ENCODE assay signal across 8 cellular contexts in the genomic region with DNA sequence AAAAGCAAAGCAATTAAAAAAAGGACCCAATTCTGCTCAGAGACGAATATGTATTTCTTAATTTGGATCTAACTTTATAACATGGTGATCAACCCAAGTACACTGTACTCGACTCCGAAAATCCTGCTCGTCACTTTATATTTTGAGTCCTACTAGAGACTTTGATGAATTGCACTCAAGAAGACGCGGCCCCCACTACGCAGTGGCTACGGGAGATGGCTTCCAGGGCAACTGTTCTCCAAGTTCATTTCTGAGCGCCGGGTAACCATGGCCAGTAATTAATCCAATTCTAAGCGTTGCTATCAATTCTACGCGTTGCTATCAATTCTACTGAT. TPM values are rescaled to one million over a fixed set of nuclear protein-coding genes. Genes with fewer than 3 reads are reported as not detected.
DNase-seq lines count a peak whose midpoint lies in the region; ATAC-seq, FAIRE-seq and TF ChIP-seq lines count a peak whose summit lies in the region.

No MANE protein-coding gene starts in this region.

- intact Hi-C loops in prostate gland (cut with DNase I) = no loop called here

- no peaks in the 10 kb centered on the region for H3K36me3 ChIP-seq in prostate gland

- H3K4me1 Mint-ChIP-seq in IgD-negative memory B cell (peaks cover 15 to 21% (median 19%) of the 10 kb centered on the region in 3 donors), glutamatergic neuron (ENCODE audit: low read depth, unreplicated experiment) (peaks cover 7% of the 10 kb centered on the region)
- H3K4me1 Mint-ChIP-seq in activated T-cell treated with anti-CD3 and anti-CD28 coated beads, Interleukin-2, amount 50 U/mL, for 72 hours (ENCODE audit: low read depth) = peaks cover 18% of the 10 kb centered on the region

- H3K36me3 Mint-ChIP-seq in IgD-negative memory B cell (peaks cover 2% of the 10 kb centered on the region), glutamatergic neuron (ENCODE audit: unreplicated experiment) (no peaks in the 10 kb centered on the region)
- H3K36me3 Mint-ChIP-seq in activated T-cell treated with anti-CD3 and anti-CD28 coated beads, Interleukin-2, amount 50 U/mL, for 72 hours (ENCODE audit: insufficient read depth in 2 of 2) = peaks cover 8 to 12% of the 10 kb centered on the region in 2 donors

- H3K4me3 ChIP-seq in prostate gland = peak overlapping the region; percentile 88 to 92

- DNase-seq in activated T-cell treated with anti-CD3 and anti-CD28 coated beads, Interleukin-2, amount 50 U/mL, for 72 hours = peak; percentile 23 to 27
- peak; percentile 32 for DNase-seq in glutamatergic neuron
- DNase-seq in prostate gland (ENCODE audit: low spot score) = no peak
- no peak for DNase-seq in cerebellar nuclear complex (lab: John Stamatoyannopoulos, UW)
- DNase-seq in RCC 7860 (ENCODE audit: low spot score) = no peak

- peak overlapping the region; percentile 85 to 100 (median 97) for H3K27ac Mint-ChIP-seq in IgD-negative memory B cell
- peak overlapping the region; percentile 99 for H3K27ac Mint-ChIP-seq in activated T-cell treated with anti-CD3 and anti-CD28 coated beads, Interleukin-2, amount 50 U/mL, for 72 hours
- peak overlapping the region; percentile 99 for H3K27ac Mint-ChIP-seq in glutamatergic neuron (ENCODE audit: unreplicated experiment)

- no peaks in the 10 kb centered on the region for H3K9me3 ChIP-seq in prostate gland

- H3K27ac ChIP-seq in prostate gland = peak overlapping the region; percentile 85 to 88

- no peaks in the 10 kb centered on the region for H3K27me3 ChIP-seq in prostate gland (replicated peaks; ENCODE audit: insufficient read depth)

- TF ChIP-seq POLR2A in prostate gland (IDR thresholded peaks at IDR 0.05) = no peak

- H3K4me1 ChIP-seq in prostate gland (replicated peaks) = no peaks in the 10 kb centered on the region

- no peaks in the 10 kb centered on the region for H3K27me3 Mint-ChIP-seq in IgD-negative memory B cell
- no peaks in the 10 kb centered on the region for H3K27me3 Mint-ChIP-seq in activated T-cell treated with anti-CD3 and anti-CD28 coated beads, Interleukin-2, amount 50 U/mL, for 72 hours (ENCODE audit: low read depth)
- H3K27me3 Mint-ChIP-seq in glutamatergic neuron (ENCODE audit: unreplicated experiment) = no peaks in the 10 kb centered on the region

- H3K9me3 Mint-ChIP-seq in IgD-negative memory B cell (no peaks in the 10 kb centered on the region), glutamatergic neuron (ENCODE audit: unreplicated experiment) (peaks cover 3% of the 10 kb centered on the region)
- H3K9me3 Mint-ChIP-seq in activated T-cell treated with anti-CD3 and anti-CD28 coated beads, Interleukin-2, amount 50 U/mL, for 72 hours = no peaks in the 10 kb centered on the region

- TF ChIP-seq CTCF in glutamatergic neuron (IDR thresholded peaks at IDR 0.05; ENCODE audit: partially characterized antibody, unreplicated experiment) = no peak
- no peak for TF ChIP-seq CTCF in prostate gland (IDR thresholded peaks at IDR 0.05)

- H3K4me3 Mint-ChIP-seq in IgD-negative memory B cell = peak overlapping the region; percentile 92 to 99 (median 96)
- peak overlapping the region; percentile 95 to 99 for H3K4me3 Mint-ChIP-seq in activated T-cell treated with anti-CD3 and anti-CD28 coated beads, Interleukin-2, amount 50 U/mL, for 72 hours
- H3K4me3 Mint-ChIP-seq in glutamatergic neuron (ENCODE audit: unreplicated experiment) = peak overlapping the region; percentile 98

- ATAC-seq in GM18498 (IDR thresholded peaks at IDR 0.05; ENCODE audit: unreplicated experiment) (peak; percentile 19), GM21737 (IDR thresholded peaks at IDR 0.05; ENCODE audit: unreplicated experiment) (peak; percentile 13)
- ATAC-seq in activated T-cell treated with anti-CD3 and anti-CD28 coated beads, Interleukin-2, amount 50 U/mL, for 72 hours (replicated peaks in 1 of 2) = peak; percentile 5 to 16

- FAIRE-seq in RCC 7860 (lab: Jason Lieb, UNC) = no peak

- WGBS in prostate gland = under 1% methylated on average over 13 of the region's 13 CpGs

RNA-seq across cellular contexts. Expression of a gene that starts 0.7 kb away (rescaled TPM):
- 40.8 TPM for polyA plus RNA-seq in IgD-negative memory B cell
- 10 to 100 TPM; 76.6 to 89.6 TPM for total RNA-seq in activated T-cell treated with anti-CD3 and anti-CD28 coated beads, Interleukin-2, amount 50 U/mL, for 72 hours
- total RNA-seq in glutamatergic neuron (ENCODE audit: unreplicated experiment) (115 TPM), prostate gland (10 to 100 TPM; 32.2 to 57.3 TPM)

RNA-seq across cellular contexts. Expression of a gene that starts 46.7 kb away (rescaled TPM):
- polyA plus RNA-seq in IgD-negative memory B cell = not detected
- not detected for total RNA-seq in activated T-cell treated with anti-CD3 and anti-CD28 coated beads, Interleukin-2, amount 50 U/mL, for 72 hours
- total RNA-seq in glutamatergic neuron (ENCODE audit: unreplicated experiment) (not detected), prostate gland (1 to 10 TPM in 1 of 2 donors, not detected in 1; 1.6 TPM)

RNA-seq across cellular contexts. Expression of a gene that starts 58.2 kb away (rescaled TPM):
- polyA plus RNA-seq in IgD-negative memory B cell = 72.9 TPM
- 100 to 1,000 TPM; 220 to 268 TPM for total RNA-seq in activated T-cell treated with anti-CD3 and anti-CD28 coated beads, Interleukin-2, amount 50 U/mL, for 72 hours
- total RNA-seq in glutamatergic neuron (ENCODE audit: unreplicated experiment) = 49.0 TPM
- total RNA-seq in prostate gland = 10 to 100 TPM; 10.9 to 29.4 TPM

RNA-seq across cellular contexts. Expression of a gene that starts 59.6 kb away (rescaled TPM):
- polyA plus RNA-seq in IgD-negative memory B cell = 49.7 TPM
- total RNA-seq in activated T-cell treated with anti-CD3 and anti-CD28 coated beads, Interleukin-2, amount 50 U/mL, for 72 hours = 10 to 100 TPM; 31.7 to 38.3 TPM
- total RNA-seq in glutamatergic neuron (ENCODE audit: unreplicated experiment) = 25.5 TPM
- total RNA-seq in prostate gland = 10 to 100 TPM; 14.1 to 41.3 TPM

Comparison
In these comparisons a context has a peak if more than half of its experiments do, and no peak if none do; other contexts are left out.
1. DNase-seq: peak in activated T-cell treated with anti-CD3 and anti-CD28 coated beads, Interleukin-2, amount 50 U/mL, for 72 hours (2 of 2) and glutamatergic neuron (single experiment); none in prostate gland (single experiment), cerebellar nuclear complex (0 of 2) and RCC 7860 (single experiment).
2. Peak in every context shown above with its lines, with median percentiles within 50 percentile points of each other: ATAC-seq, H3K27ac Mint-ChIP-seq and H3K4me3 Mint-ChIP-seq.